Comparison of ENCODE assay signal across 23 cellular contexts in the genomic region with DNA sequence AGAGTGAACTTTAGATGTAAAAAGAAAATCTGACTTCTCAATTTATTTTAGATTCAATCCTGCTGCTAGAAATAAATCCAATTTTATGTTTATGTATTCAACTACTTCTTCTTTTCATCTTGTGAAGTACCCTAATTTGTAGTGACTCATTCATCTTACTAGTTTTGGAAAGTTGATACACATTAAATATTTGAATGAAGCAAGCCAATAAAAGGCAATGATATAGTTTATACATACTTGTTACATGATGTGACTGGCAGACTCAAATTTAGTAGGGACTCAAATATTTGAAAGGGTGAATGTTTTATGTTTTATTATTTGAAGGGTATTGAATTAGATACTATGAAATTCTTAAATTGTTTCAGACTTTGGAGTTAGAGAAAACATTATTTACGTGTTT. TPM values are rescaled to one million over a fixed set of nuclear protein-coding genes. Genes with fewer than 3 reads are reported as not detected.
DNase-seq lines count a peak whose midpoint lies in the region; ATAC-seq, FAIRE-seq and TF ChIP-seq lines count a peak whose summit lies in the region.
"Had no signal": no experiment of that assay in that cellular context is flagged by ENCODE, and none has a peak within 500 bp of the region (broad histone marks: within the 10 kb centered on the region; RNA-seq: fewer than 3 reads in every experiment).

No MANE protein-coding gene starts in this region.

- H3K9me3 ChIP-seq in IMR-90 (ENCODE audit: control insufficient read depth, insufficient read depth, low read length) = no peaks in the 10 kb centered on the region
- H3K9me3 ChIP-seq in small intestine (ENCODE audit: control insufficient read depth, low read depth) = no peaks in the 10 kb centered on the region
- no peaks in the 10 kb centered on the region for H3K9me3 ChIP-seq in effector memory CD4-positive, alpha-beta T cell (ENCODE audit: control insufficient read depth, low read length)
- H3K9me3 ChIP-seq: SK-N-SH had no signal

- DNase-seq in NOMO-1 treated with DMSO at 0.1 percent for 48 hours (lab: John Stamatoyannopoulos, UW; ENCODE audit: unreplicated experiment) (peak; percentile 16), NOMO-1 treated with dmso at 0.1 percent for 144 hours (lab: John Stamatoyannopoulos, UW; ENCODE audit: unreplicated experiment) (no peak), IMR-90 (peak; percentile 17), activated B cell treated with CpG ODN at 0.5 μM for 24 hours (no peak), small intestine (no peak), dermis blood vessel endothelial cell (no peak), NCI-H2171 treated with DMSO at 0.1 percent for 48 hours (lab: John Stamatoyannopoulos, UW) (no peak)
- no peak for DNase-seq in effector memory CD4-positive, alpha-beta T cell
- DNase-seq: 8988T, AML-193, KG1, NCI-H1105 treated with DMSO at 0.1 percent for 48 hours, NCI-H1694, NCI-H2081, NCI-H2171, NCI-H524 treated with DMSO at 0.1 percent for 48 hours, SIG-M5, SK-N-SH had no signal

- no peak overlapping the region for H4K5ac ChIP-seq in IMR-90 (ENCODE audit: low read depth, low read length)

- H3K4me1 ChIP-seq in IMR-90 (ENCODE audit: control insufficient read depth, insufficient read depth, low read length) (peaks cover 2% of the 10 kb centered on the region; the same call in 1 of the 2 replicates), small intestine (ENCODE audit: control insufficient read depth in 2 of 2, insufficient read depth in 1 of 2, low read depth in 1 of 2, low read length in 1 of 2) (peaks cover 0 to 2% of the 10 kb centered on the region in 2 donors)
- H3K4me1 ChIP-seq in effector memory CD4-positive, alpha-beta T cell (ENCODE audit: control insufficient read depth, insufficient read depth, low read length, poor library complexity, severe bottlenecking) = peaks cover 16% of the 10 kb centered on the region

- peaks cover 4% of the 10 kb centered on the region; the same call in 1 of the 2 replicates for H3K9me1 ChIP-seq in IMR-90 (ENCODE audit: insufficient read depth, low read length)

- peaks cover 20% of the 10 kb centered on the region for H3K36me3 Mint-ChIP-seq in activated B cell treated with CpG ODN at 0.5 μM for 24 hours (ENCODE audit: low read depth)

- no peak overlapping the region for H2AFZ ChIP-seq in IMR-90 (replicated peaks; ENCODE audit: low read length, poor library complexity)

- TF ChIP-seq POLR2A in IMR-90 (IDR thresholded peaks at IDR 0.05; ENCODE audit: low read depth, low read length) = no peak

- no peak overlapping the region for H3K14ac ChIP-seq in IMR-90 (replicated peaks; ENCODE audit: low read depth, low read length)

- H4K91ac ChIP-seq in IMR-90 (ENCODE audit: insufficient read depth, low read depth, low read length) = no peak overlapping the region

- no peak overlapping the region for H3K4ac ChIP-seq in IMR-90 (ENCODE audit: low read depth, low read length)

- no peak overlapping the region for H2BK120ac ChIP-seq in IMR-90 (ENCODE audit: low read depth, low read length)

- WGBS in IMR-90 (ENCODE audit: extremely low coverage in 2 of 2, insufficient read length in 1 of 2), 2 experiments = no CpG with 5 or more reads among the region's 1 CpG
- 94 to 100% (median 100%) methylated on average over 1 of the region's 1 CpG for WGBS in small intestine, 3 donors

- H3K9me3 Mint-ChIP-seq in activated B cell treated with CpG ODN at 0.5 μM for 24 hours = no peaks in the 10 kb centered on the region

- peaks cover 19% of the 10 kb centered on the region; the same call in 1 of the 2 replicates for H4K20me1 ChIP-seq in IMR-90 (ENCODE audit: insufficient read depth, low read length)

- in situ Hi-C loops in IMR-90 (cut with MboI; ENCODE audit: low sequenced_read_pairs) = no loop called here

- no peak overlapping the region for H3K4me2 ChIP-seq in IMR-90 (ENCODE audit: low read depth, low read length)
- H3K4me2 ChIP-seq: SK-N-SH had no signal

- ATAC-seq in IMR-90 (ENCODE audit: low read depth) (no peak), activated B cell treated with CpG ODN at 0.5 μM for 24 hours (ENCODE audit: low read depth) (no peak)
- ATAC-seq: HepG2 had no signal

- H3K27ac ChIP-seq in IMR-90 (ENCODE audit: insufficient read depth, low read length) (no peak overlapping the region), small intestine (ENCODE audit: low read depth in 1 of 2, low read length in 1 of 2) (no peak overlapping the region)
- H3K27ac ChIP-seq in effector memory CD4-positive, alpha-beta T cell (ENCODE audit: insufficient read depth, low read length, poor library complexity, severe bottlenecking) = no peak overlapping the region
- H3K27ac ChIP-seq: C4-2B, HL-60 had no signal

- peak; percentile 47 for FAIRE-seq in small intestine (lab: Jason Lieb, UNC)
- FAIRE-seq: D721Med, H54, HepG2 had no signal

- POLR2A ChIA-PET in IMR-90 (lab: Charles Lee; ENCODE audit: unreplicated experiment) (no interaction called here), activated B cell treated with CpG ODN at 0.5 μM for 24 hours (lab: Charles Lee) (interaction anchor here (0.6 to 1.7 kb wide), 2 partner anchors 35 to 123 kb away, joined by 3 to 11 read pairs; partner anchors contain the start of genes CEP120 and CSNK1G3)

- CTCF ChIA-PET in IMR-90 (lab: Yijun Ruan, JAX) (no interaction called here), activated B cell treated with CpG ODN at 0.5 μM for 24 hours (lab: Charles Lee) (interaction anchor here (1.2 to 2.4 kb wide), 2 partner anchors 123 kb away, joined by 4 to 6 read pairs; partner anchors contain the start of gene CEP120)

- H2BK20ac ChIP-seq in IMR-90 (ENCODE audit: low read depth, low read length) = no peak overlapping the region

- no peaks in the 10 kb centered on the region for H3K36me3 ChIP-seq in IMR-90 (ENCODE audit: control insufficient read depth, insufficient read depth, low read length)
- H3K36me3 ChIP-seq in small intestine (ENCODE audit: control insufficient read depth in 2 of 2, insufficient read depth in 2 of 2, low read length in 2 of 2) = no peaks in the 10 kb centered on the region
- H3K36me3 ChIP-seq in effector memory CD4-positive, alpha-beta T cell (ENCODE audit: control insufficient read depth, insufficient read depth, low read length) = no peaks in the 10 kb centered on the region

- dilution Hi-C loops in IMR-90 (cut with HindIII; ENCODE audit: low sequenced_read_pairs, unreplicated experiment) = no loop called here

- peaks cover 29 to 43% of the 10 kb centered on the region in 2 experiments for H3K79me1 ChIP-seq in IMR-90 (ENCODE audit: low read depth in 1 of 2, low read length in 2 of 2)

- H2BK5ac ChIP-seq in IMR-90 (ENCODE audit: low read depth, low read length, poor library complexity, severe bottlenecking) = no peak overlapping the region

- peak overlapping the region; percentile 79 for H3K27ac Mint-ChIP-seq in activated B cell treated with CpG ODN at 0.5 μM for 24 hours

- no peak for TF ChIP-seq RAD21 in IMR-90 (IDR thresholded peaks at IDR 0.05; ENCODE audit: low read length)

- peaks cover 74% of the 10 kb centered on the region for H3K4me1 Mint-ChIP-seq in activated B cell treated with CpG ODN at 0.5 μM for 24 hours

- H4K8ac ChIP-seq in IMR-90 (ENCODE audit: low read depth in 2 of 2, low read length in 2 of 2) = no peak overlapping the region

- BruUV-seq in IMR-90 (replicated peaks; lab: Mats Ljungman, UMichigan) = no TSS peak

- no peak overlapping the region for H2AK5ac ChIP-seq in IMR-90 (ENCODE audit: low read depth, low read length)

- peak overlapping the region; percentile 6 for H3K4me3 Mint-ChIP-seq in activated B cell treated with CpG ODN at 0.5 μM for 24 hours

- intact Hi-C loops in IMR-90 (cut with micrococcal nuclease) = no loop called here
- intact Hi-C loops in activated B cell treated with CpG ODN at 0.5 μM for 24 hours (cut with micrococcal nuclease) = loop anchor here (1.0 kb wide), 1 partner anchor 9 kb away; no protein-coding TSS in a partner anchor

- no peak overlapping the region for H3K4me3 ChIP-seq in IMR-90 (ENCODE audit: insufficient read depth, low read depth, low read length)
- no peak overlapping the region for H3K4me3 ChIP-seq in small intestine (ENCODE audit: low read depth in 1 of 2, low read length in 2 of 2)
- no peak overlapping the region for H3K4me3 ChIP-seq in effector memory CD4-positive, alpha-beta T cell (ENCODE audit: insufficient read depth, low read depth, low read length, poor library complexity, severe bottlenecking)

- no peak overlapping the region for H3K56ac ChIP-seq in IMR-90 (ENCODE audit: extremely low read depth, insufficient read depth, low read length)

- no peak overlapping the region for H3K18ac ChIP-seq in IMR-90 (ENCODE audit: low read depth, low read length)

- no peak overlapping the region for H3K23ac ChIP-seq in IMR-90 (ENCODE audit: low read depth, low read length)

- no peak overlapping the region for H2AK9ac ChIP-seq in IMR-90 (replicated peaks; ENCODE audit: low read depth, low read length, poor library complexity)

- no peak overlapping the region for H3K9ac ChIP-seq in IMR-90 (ENCODE audit: low read depth, low read length)
- H3K9ac ChIP-seq: SK-N-SH had no signal

- no peak overlapping the region for H2BK15ac ChIP-seq in IMR-90 (ENCODE audit: low read depth, low read length)

- H3K27me3 Mint-ChIP-seq in activated B cell treated with CpG ODN at 0.5 μM for 24 hours = no peaks in the 10 kb centered on the region

- TF ChIP-seq CTCF in IMR-90 (conservative IDR thresholded peaks at IDR 0.05; ENCODE audit: low read depth, low read length) = no peak
- TF ChIP-seq CTCF in activated B cell treated with CpG ODN at 0.5 μM for 24 hours (IDR thresholded peaks at IDR 0.05) = no peak

- H3K27me3 ChIP-seq in IMR-90 (ENCODE audit: control insufficient read depth, insufficient read depth, low read length) = no peaks in the 10 kb centered on the region
- no peaks in the 10 kb centered on the region for H3K27me3 ChIP-seq in small intestine (ENCODE audit: control insufficient read depth in 2 of 2, insufficient read depth in 2 of 2, low read length in 2 of 2)
- H3K27me3 ChIP-seq in effector memory CD4-positive, alpha-beta T cell (replicated peaks; ENCODE audit: control insufficient read depth, insufficient read depth, low read length, poor library complexity, severe bottlenecking) = no peaks in the 10 kb centered on the region

TF ChIP-seq in IMR-90, 13 proteins besides CTCF, POLR2A, EP300 and RAD21 (continues in another document):
- TF ChIP-seq NFE2L2 (IDR thresholded peaks at IDR 0.05; ENCODE audit: low read depth, low read length) (no peak), MXI1 (IDR thresholded peaks at IDR 0.05; ENCODE audit: borderline replicate concordance, low read depth, low read length) (no peak), SMC3 (IDR thresholded peaks at IDR 0.05; ENCODE audit: low read depth, low read length) (no peak)

RNA-seq across cellular contexts. Expression of gene CSNK1G3, which starts 34.7 kb away (rescaled TPM):
- total RNA-seq in IMR-90 (2012; rRNA removed) = 26.2 and 45.3 TPM in 2 replicates
- polyA plus RNA-seq in IMR-90 (2012; rRNA removed) = 14.0 and 16.4 TPM in 2 replicates
- 8.6 and 10.5 TPM in 2 replicates for polyA plus RNA-seq in IMR-90 (2012; cell fraction: cytosol; rRNA removed)
- 6.6 and 11.1 TPM in 2 replicates for polyA plus RNA-seq in IMR-90 (2012; cell fraction: nucleus; rRNA removed; ENCODE audit: low replicate concordance)
- total RNA-seq in activated B cell treated with CpG ODN at 0.5 μM for 24 hours = 79.9 and 82.7 TPM in 2 replicates
- 10 to 100 TPM; 16.7 to 21.5 (median 18.9) TPM for polyA plus RNA-seq in small intestine
- 66.0 and 66.1 TPM in 2 replicates for total RNA-seq in dermis blood vessel endothelial cell

Comparison
In these comparisons a context has a peak if more than half of its experiments do, and no peak if none do; other contexts are left out.
1. DNase-seq: peak in NOMO-1 treated with DMSO at 0.1 percent for 48 hours (single experiment) and IMR-90 (single experiment); none in NOMO-1 treated with dmso at 0.1 percent for 144 hours (single experiment), activated B cell treated with CpG ODN at 0.5 μM for 24 hours (single experiment), small intestine (single experiment), effector memory CD4-positive, alpha-beta T cell (0 of 3), dermis blood vessel endothelial cell (single experiment) and NCI-H2171 treated with DMSO at 0.1 percent for 48 hours (single experiment).